ENCODE assay signal across 20 cellular contexts in genomic region chr1:117566556-117566955, GRCh38.
"Had no signal": no experiment of that assay in that cellular context is flagged by ENCODE, and none has a peak within 500 bp of the region (broad histone marks: within the 10 kb centered on the region; RNA-seq: fewer than 3 reads in every experiment).

No MANE protein-coding gene starts in this region.

- ATAC-seq: activated CD4-positive, CD25-positive, alpha-beta regulatory T cell treated with anti-CD3 and anti-CD28 coated beads, Interleukin-2, amount 50 U/mL, for 24 hours; activated naive CD4-positive, alpha-beta T cell treated with anti-CD3 and anti-CD28 coated beads, Interleukin-2, amount 50 U/mL, for 72 hours; activated naive CD8-positive, alpha-beta T cell treated with anti-CD3 and anti-CD28 coated beads, Interleukin-2, amount 50 U/mL, for 24 hours; K562; Panc1; Right ventricle myocardium inferior had no signal

- H3K27ac ChIP-seq: SK-N-MC had no signal

- DNase-seq: activated CD4-positive, alpha-beta T cell treated with anti-CD3 and anti-CD28 coated beads for 4 hours; activated naive CD4-positive, alpha-beta T cell treated with Interleukin-2 at 50 U/mL for 16 hours; activated naive CD8-positive, alpha-beta T cell treated with anti-CD3 and anti-CD28 coated beads, Interleukin-2, amount 50 U/mL, for 24 hours; activated T-cell treated with anti-CD3 and anti-CD28 coated beads, Interleukin-2, amount 50 U/mL, for 1 hour; amniotic stem cell; Karpas-422; MM.1S; NCI-H1436; NCI-H1694 treated with DMSO at 0.1 percent for 48 hours; NCI-H2029 treated with DMSO at 0.1 percent for 48 hours; NK-92 treated with Interleukin-12 subunit alpha and Interleukin-12 subunit beta, amount 100 ng/mL, for 24 hours; OCI-M1; RPMI8226; T-helper 1 cell had no signal

- H3K4me3 ChIP-seq: K562, SK-N-MC had no signal
